In genomic region chr6:1767481-1768246, GRCh38 we compare ENCODE assay signal across 1 cellular context.
TF ChIP-seq lines count a peak whose summit lies in the region.

No MANE protein-coding gene starts in this region.

TF ChIP-seq in HEK293, 187 proteins besides CTCF, POLR2A, EP300 and RAD21 (continued from another document):
- TF ChIP-seq ZNF214 (tag by site-specific recombination; IDR thresholded peaks at IDR 0.05; ENCODE audit: borderline replicate concordance) (no peak), ZBTB20 (tag by site-specific recombination; IDR thresholded peaks at IDR 0.05) (peak; percentile 37; the same call in 1 of the 2 replicates), ZNF585B (tag by site-specific recombination; IDR thresholded peaks at IDR 0.05) (no peak)
